9 cellular contexts compared by ENCODE assay signal in genomic region chr1:74731399-74732052, GRCh38. TPM values are rescaled to one million over a fixed set of nuclear protein-coding genes. Genes with fewer than 3 reads are reported as not detected.
DNase-seq lines count a peak whose midpoint lies in the region; TF ChIP-seq lines count a peak whose summit lies in the region.
"Had no signal": no experiment of that assay in that cellular context is flagged by ENCODE, and none has a peak within 500 bp of the region (broad histone marks: within the 10 kb centered on the region; RNA-seq: fewer than 3 reads in every experiment).

No MANE protein-coding gene starts in this region.

- H3K4me1 Mint-ChIP-seq in HFFc6 (ENCODE audit: low read depth): peaks cover 56% of the 10 kb centered on the region

- H3K36me3 Mint-ChIP-seq in HFFc6 (ENCODE audit: low read depth): peaks cover 7% of the 10 kb centered on the region

- no peak for TF ChIP-seq CTCF in GM06990 (IDR thresholded peaks at IDR 0.05; ENCODE audit: insufficient read depth, low read length, poor library complexity, severe bottlenecking)
- TF ChIP-seq CTCF in HFFc6 (IDR thresholded peaks at IDR 0.05): no peak
- no peak for TF ChIP-seq CTCF in kidney epithelial cell (IDR thresholded peaks at IDR 0.05; ENCODE audit: insufficient read depth, low read length, poor library complexity, severe bottlenecking)

- peak overlapping the region; percentile 87 for H3K4me3 Mint-ChIP-seq in HFFc6

- H3K27me3 ChIP-seq in GM06990 (replicated peaks; ENCODE audit: control insufficient read depth, insufficient read depth, low read length) (no peaks in the 10 kb centered on the region), kidney epithelial cell (ENCODE audit: control insufficient read depth, insufficient read depth, low read length) (no peaks in the 10 kb centered on the region)

- DNase-seq in GM06990 (ENCODE audit: extremely low read depth, insufficient read length) (no peak), HFFc6 (peak; percentile 56), SW480 (ENCODE audit: low spot score) (peak; percentile 63), kidney epithelial cell (ENCODE audit: low read depth) (peak; percentile 73), inferior parietal cortex (ENCODE audit: extremely low spot score) (no peak), H4 (ENCODE audit: low spot score) (no peak), nucleus accumbens (lab: John Stamatoyannopoulos, UW) (no peak), DMS114 treated with DMSO at 0.1 percent for 48 hours (lab: John Stamatoyannopoulos, UW; ENCODE audit: unreplicated experiment) (no peak)

- H3K36me3 ChIP-seq in GM06990 (ENCODE audit: control insufficient read depth, insufficient read depth, low read length) (no peaks in the 10 kb centered on the region; the same call in none of the 2 replicates), kidney epithelial cell (ENCODE audit: control insufficient read depth, insufficient read depth, low read length) (no peaks in the 10 kb centered on the region)

- H3K4me3 ChIP-seq in GM06990 (replicated peaks; ENCODE audit: low read depth, low read length) (peak overlapping the region; percentile 13), kidney epithelial cell (ENCODE audit: low read depth, low read length) (peak overlapping the region; percentile 58)

- H3K9me3 Mint-ChIP-seq in HFFc6: peaks cover 2% of the 10 kb centered on the region; the same call in 1 of the 2 replicates

- no peaks in the 10 kb centered on the region for H3K27me3 Mint-ChIP-seq in HFFc6 (ENCODE audit: insufficient read depth)

- H3K27ac Mint-ChIP-seq in HFFc6: peak overlapping the region; percentile 86

RNA-seq across cellular contexts. Expression of gene CRYZ, which starts 1.3 kb away (rescaled TPM):
- total RNA-seq in HFFc6 (2021; fragmentation: NEBNext Ultra II Directional; extraction: Animal tissue kit (Norgen Biotek cat#: 25700)): 10 to 100 TPM; 42.9 to 53.3 (median 46.4) TPM
- total RNA-seq in kidney epithelial cell: 38.0 and 38.4 TPM in 2 replicates
- total RNA-seq in H4 (2014; rRNA removed; shearing (Covaris generic)): 49.8 and 77.3 TPM in 2 replicates

RNA-seq across cellular contexts. Expression of gene TYW3, which starts 1.4 kb away (rescaled TPM):
- 10 to 100 TPM; 20.7 to 27.6 (median 24.9) TPM for total RNA-seq in HFFc6 (2021; fragmentation: NEBNext Ultra II Directional; extraction: Animal tissue kit (Norgen Biotek cat#: 25700))
- total RNA-seq in kidney epithelial cell: 8.6 and 9.5 TPM in 2 replicates
- total RNA-seq in H4 (2014; rRNA removed; shearing (Covaris generic)): 28.0 and 44.9 TPM in 2 replicates

RNA-seq across cellular contexts. Expression of gene ERICH3, which starts 57.9 kb away (rescaled TPM):
- total RNA-seq in HFFc6 (2021; fragmentation: NEBNext Ultra II Directional; extraction: Animal tissue kit (Norgen Biotek cat#: 25700)): not detected
- not detected in 2 replicates for total RNA-seq in kidney epithelial cell
- 0.29 TPM in 1 of 2 replicates, not detected in the other for total RNA-seq in H4 (2014; rRNA removed; shearing (Covaris generic))
- total RNA-seq: SK-MEL-5 had no signal

Comparison
In these comparisons a context has a peak if more than half of its experiments do, and no peak if none do; other contexts are left out.
1. DNase-seq: peak in HFFc6 (single experiment), SW480 (single experiment) and kidney epithelial cell (single experiment); none in GM06990 (single experiment), inferior parietal cortex (single experiment), H4 (single experiment), nucleus accumbens (0 of 56) and DMS114 treated with DMSO at 0.1 percent for 48 hours (single experiment).